In genomic region chr16:84461029-84461415, GRCh38 we compare ENCODE assay signal across 21 cellular contexts. TPM values are rescaled to one million over a fixed set of nuclear protein-coding genes. Genes with fewer than 3 reads are reported as not detected.
A peak's percentile ranks its signal among the peaks of the same experiment; 100 is the strongest.
DNase-seq lines count a peak whose midpoint lies in the region; ATAC-seq and TF ChIP-seq lines count a peak whose summit lies in the region.
"Had no signal": no experiment of that assay in that cellular context is flagged by ENCODE, and none has a peak within 500 bp of the region (broad histone marks: within the 10 kb centered on the region; RNA-seq: fewer than 3 reads in every experiment).

No MANE protein-coding gene starts in this region.

- no peak overlapping the region for H2BK5ac ChIP-seq in IMR-90 (ENCODE audit: low read depth, low read length, poor library complexity, severe bottlenecking)

- no peak overlapping the region for H3K9ac ChIP-seq in IMR-90 (ENCODE audit: low read depth, low read length)
- H3K9ac ChIP-seq: parathyroid adenoma had no signal

- H3K27ac ChIP-seq in IMR-90 (ENCODE audit: insufficient read depth, low read length) = no peak overlapping the region
- H3K27ac ChIP-seq: heart right ventricle, parathyroid adenoma, transverse colon, WERI-Rb-1 had no signal

- in situ Hi-C loops in IMR-90 (cut with MboI; ENCODE audit: low sequenced_read_pairs) = no loop called here

- peaks cover under 1% of the 10 kb centered on the region for H3K9me3 Mint-ChIP-seq in activated CD8-positive, alpha-beta T cell treated with anti-CD3 and anti-CD28 coated beads, Interleukin-2, amount 10 ng/mL, durations not matched to agents 7 days and 5 days (ENCODE audit: insufficient read depth)
- peaks cover 2% of the 10 kb centered on the region for H3K9me3 Mint-ChIP-seq in activated CD8-positive, alpha-beta T cell treated with anti-CD3 and anti-CD28 coated beads for 36 hours
- H3K9me3 Mint-ChIP-seq: activated naive CD8-positive, alpha-beta T cell treated with anti-CD3 and anti-CD28 coated beads for 36 hours had no signal

- WGBS in IMR-90 (ENCODE audit: extremely low coverage in 2 of 2, insufficient read length in 1 of 2), 2 experiments = no CpG with 5 or more reads among the region's 8 CpGs

- CTCF ChIA-PET in activated CD8-positive, alpha-beta T cell treated with anti-CD3 and anti-CD28 coated beads, Interleukin-2, amount 10 ng/mL, durations not matched to agents 7 days and 5 days (lab: Charles Lee) = interaction anchor here (1.0 kb wide), 1 partner anchor 23 kb away, joined by 3 read pairs; no protein-coding TSS in a partner anchor
- CTCF ChIA-PET in activated CD8-positive, alpha-beta T cell treated with anti-CD3 and anti-CD28 coated beads for 36 hours (lab: Charles Lee) = no interaction called here
- CTCF ChIA-PET in IMR-90 (lab: Yijun Ruan, JAX) = no interaction called here

- POLR2A ChIA-PET in activated CD8-positive, alpha-beta T cell treated with anti-CD3 and anti-CD28 coated beads, Interleukin-2, amount 10 ng/mL, durations not matched to agents 7 days and 5 days (lab: Charles Lee) = no interaction called here
- POLR2A ChIA-PET in activated CD8-positive, alpha-beta T cell treated with anti-CD3 and anti-CD28 coated beads for 36 hours (lab: Charles Lee) = no interaction called here
- POLR2A ChIA-PET in IMR-90 (lab: Charles Lee; ENCODE audit: unreplicated experiment) = no interaction called here

- H3K9me1 ChIP-seq in IMR-90 (ENCODE audit: insufficient read depth, low read length) = 0 out of 2 replicates have a peak, but pooled peaks cover 6% of the 10 kb centered on the region

- no peak overlapping the region for H3K4me3 ChIP-seq in IMR-90 (ENCODE audit: insufficient read depth, low read depth, low read length)
- H3K4me3 ChIP-seq: heart right ventricle, transverse colon had no signal

- peaks cover 32% of the 10 kb centered on the region for H3K36me3 ChIP-seq in IMR-90 (ENCODE audit: control insufficient read depth, insufficient read depth, low read length)
- H3K36me3 ChIP-seq: WERI-Rb-1 had no signal

- H3K4ac ChIP-seq in IMR-90 (ENCODE audit: low read depth, low read length) = no peak overlapping the region

- no TSS peak for BruUV-seq in IMR-90 (replicated peaks; lab: Mats Ljungman, UMichigan)

- H3K4me1 ChIP-seq in IMR-90 (ENCODE audit: control insufficient read depth, insufficient read depth, low read length) = no peaks in the 10 kb centered on the region
- H3K4me1 ChIP-seq: parathyroid adenoma, transverse colon had no signal

- dilution Hi-C loops in IMR-90 (cut with HindIII; ENCODE audit: low sequenced_read_pairs, unreplicated experiment) = no loop called here

- H3K9me3 ChIP-seq in IMR-90 (ENCODE audit: control insufficient read depth, insufficient read depth, low read length) = no peaks in the 10 kb centered on the region; the same call in 1 of the 2 replicates
- H3K9me3 ChIP-seq: transverse colon had no signal

- no peaks in the 10 kb centered on the region for H3K27me3 Mint-ChIP-seq in activated CD8-positive, alpha-beta T cell treated with anti-CD3 and anti-CD28 coated beads, Interleukin-2, amount 10 ng/mL, durations not matched to agents 7 days and 5 days (ENCODE audit: low read depth)
- H3K27me3 Mint-ChIP-seq in activated CD8-positive, alpha-beta T cell treated with anti-CD3 and anti-CD28 coated beads for 36 hours = no peaks in the 10 kb centered on the region
- H3K27me3 Mint-ChIP-seq: activated CD4-positive, alpha-beta T cell treated with anti-CD3 and anti-CD28 coated beads, Interleukin-2, amount 10 ng/mL, durations not matched to agents 24 days and 14 days; activated naive CD8-positive, alpha-beta T cell treated with anti-CD3 and anti-CD28 coated beads for 36 hours; naive B cell had no signal

- ATAC-seq in activated CD8-positive, alpha-beta T cell treated with anti-CD3 and anti-CD28 coated beads, Interleukin-2, amount 10 ng/mL, durations not matched to agents 7 days and 5 days = no peak
- no peak for ATAC-seq in activated CD8-positive, alpha-beta T cell treated with anti-CD3 and anti-CD28 coated beads for 36 hours
- ATAC-seq in IMR-90 (ENCODE audit: low read depth) (no peak), sciatic nerve (no peak)
- ATAC-seq: SK-N-SH treated with all-trans-retinoic acid at 6 μM for 48 hours had no signal

- H3K56ac ChIP-seq in IMR-90 (ENCODE audit: extremely low read depth, insufficient read depth, low read length) = no peak overlapping the region

- H2BK20ac ChIP-seq in IMR-90 (ENCODE audit: low read depth, low read length) = no peak overlapping the region

- H3K27ac Mint-ChIP-seq in activated CD8-positive, alpha-beta T cell treated with anti-CD3 and anti-CD28 coated beads, Interleukin-2, amount 10 ng/mL, durations not matched to agents 7 days and 5 days = peak overlapping the region; percentile 54
- H3K27ac Mint-ChIP-seq in activated CD8-positive, alpha-beta T cell treated with anti-CD3 and anti-CD28 coated beads for 36 hours = no peak overlapping the region
- H3K27ac Mint-ChIP-seq: activated naive CD8-positive, alpha-beta T cell treated with anti-CD3 and anti-CD28 coated beads for 36 hours; naive B cell had no signal

- no peak overlapping the region for H2AK5ac ChIP-seq in IMR-90 (ENCODE audit: low read depth, low read length)

- H2AFZ ChIP-seq in IMR-90 (replicated peaks; ENCODE audit: low read length, poor library complexity) = no peak overlapping the region
- H2AFZ ChIP-seq: parathyroid adenoma had no signal

- H3K14ac ChIP-seq in IMR-90 (replicated peaks; ENCODE audit: low read depth, low read length) = no peak overlapping the region

- peak overlapping the region; percentile 42 for H2AK9ac ChIP-seq in IMR-90 (replicated peaks; ENCODE audit: low read depth, low read length, poor library complexity)

- no peak overlapping the region for H3K18ac ChIP-seq in IMR-90 (ENCODE audit: low read depth, low read length)

- TF ChIP-seq RAD21 in IMR-90 (IDR thresholded peaks at IDR 0.05; ENCODE audit: low read length) = no peak

- no peak overlapping the region for H3K4me2 ChIP-seq in IMR-90 (ENCODE audit: low read depth, low read length)

- no peaks in the 10 kb centered on the region for H3K27me3 ChIP-seq in IMR-90 (ENCODE audit: control insufficient read depth, insufficient read depth, low read length)
- H3K27me3 ChIP-seq: heart right ventricle, transverse colon had no signal

- no peak for TF ChIP-seq POLR2A in IMR-90 (IDR thresholded peaks at IDR 0.05; ENCODE audit: low read depth, low read length)

- peaks cover 10 to 35% of the 10 kb centered on the region in 2 experiments for H3K79me1 ChIP-seq in IMR-90 (ENCODE audit: low read depth in 1 of 2, low read length in 2 of 2)

- no peak overlapping the region for H2BK120ac ChIP-seq in IMR-90 (ENCODE audit: low read depth, low read length)

- no peak overlapping the region for H4K91ac ChIP-seq in IMR-90 (ENCODE audit: insufficient read depth, low read depth, low read length)

- H3K36me3 Mint-ChIP-seq in activated CD8-positive, alpha-beta T cell treated with anti-CD3 and anti-CD28 coated beads, Interleukin-2, amount 10 ng/mL, durations not matched to agents 7 days and 5 days (ENCODE audit: low read depth) = peaks cover 51% of the 10 kb centered on the region
- peaks cover 3% of the 10 kb centered on the region for H3K36me3 Mint-ChIP-seq in activated CD8-positive, alpha-beta T cell treated with anti-CD3 and anti-CD28 coated beads for 36 hours (ENCODE audit: low read depth)

- no peak overlapping the region for H3K23ac ChIP-seq in IMR-90 (ENCODE audit: low read depth, low read length)

- no peak for TF ChIP-seq CTCF in activated CD8-positive, alpha-beta T cell treated with anti-CD3 and anti-CD28 coated beads for 36 hours (IDR thresholded peaks at IDR 0.05)
- TF ChIP-seq CTCF in IMR-90 (conservative IDR thresholded peaks at IDR 0.05; ENCODE audit: low read depth, low read length) = no peak

- DNase-seq in activated CD8-positive, alpha-beta T cell treated with anti-CD3 and anti-CD28 coated beads, Interleukin-2, amount 10 ng/mL, durations not matched to agents 7 days and 5 days = no peak
- DNase-seq in activated CD8-positive, alpha-beta T cell treated with anti-CD3 and anti-CD28 coated beads for 36 hours = no peak
- no peak for DNase-seq in IMR-90
- DNase-seq in islet precursor cell = peak; percentile 32
- DNase-seq in sciatic nerve (ENCODE audit: low spot score) = peak; percentile 37
- DNase-seq in NCI-H2081 (lab: John Stamatoyannopoulos, UW) = no peak
- no peak for DNase-seq in NCI-H226
- DNase-seq in NCI-H82 treated with DMSO at 0.1 percent for 48 hours (lab: John Stamatoyannopoulos, UW; ENCODE audit: unreplicated experiment) = no peak
- DNase-seq: activated CD4-positive, alpha-beta T cell treated with anti-CD3 and anti-CD28 coated beads, Interleukin-2, amount 10 ng/mL, durations not matched to agents 24 days and 14 days; activated naive CD8-positive, alpha-beta T cell treated with anti-CD3 and anti-CD28 coated beads for 36 hours; AML-193; cerebellar nuclear complex; heart right ventricle; left cardiac atrium; naive B cell; NCI-H1694 treated with DMSO at 0.1 percent for 48 hours; NCI-H526 treated with DMSO at 0.1 percent for 48 hours; transverse colon; WERI-Rb-1 had no signal

- intact Hi-C loops in activated CD8-positive, alpha-beta T cell treated with anti-CD3 and anti-CD28 coated beads for 36 hours (cut with micrococcal nuclease) = no loop called here
- intact Hi-C loops in IMR-90 (cut with micrococcal nuclease) (no loop called here), sciatic nerve (cut with DNase I) (no loop called here)

- peaks cover 5% of the 10 kb centered on the region for H3K4me1 Mint-ChIP-seq in activated CD8-positive, alpha-beta T cell treated with anti-CD3 and anti-CD28 coated beads, Interleukin-2, amount 10 ng/mL, durations not matched to agents 7 days and 5 days (ENCODE audit: low read depth)
- no peaks in the 10 kb centered on the region for H3K4me1 Mint-ChIP-seq in activated CD8-positive, alpha-beta T cell treated with anti-CD3 and anti-CD28 coated beads for 36 hours (ENCODE audit: low read depth)
- H3K4me1 Mint-ChIP-seq: activated CD4-positive, alpha-beta T cell treated with anti-CD3 and anti-CD28 coated beads, Interleukin-2, amount 10 ng/mL, durations not matched to agents 24 days and 14 days; activated naive CD8-positive, alpha-beta T cell treated with anti-CD3 and anti-CD28 coated beads for 36 hours; naive B cell had no signal

- no peak overlapping the region for H4K8ac ChIP-seq in IMR-90 (ENCODE audit: low read depth in 2 of 2, low read length in 2 of 2)

- no peak overlapping the region for H3K4me3 Mint-ChIP-seq in activated CD8-positive, alpha-beta T cell treated with anti-CD3 and anti-CD28 coated beads, Interleukin-2, amount 10 ng/mL, durations not matched to agents 7 days and 5 days
- H3K4me3 Mint-ChIP-seq in activated CD8-positive, alpha-beta T cell treated with anti-CD3 and anti-CD28 coated beads for 36 hours = no peak overlapping the region
- H3K4me3 Mint-ChIP-seq: activated CD4-positive, alpha-beta T cell treated with anti-CD3 and anti-CD28 coated beads, Interleukin-2, amount 10 ng/mL, durations not matched to agents 24 days and 14 days; activated naive CD8-positive, alpha-beta T cell treated with anti-CD3 and anti-CD28 coated beads for 36 hours; naive B cell had no signal

- no peaks in the 10 kb centered on the region for H4K20me1 ChIP-seq in IMR-90 (ENCODE audit: insufficient read depth, low read length)

- H2BK15ac ChIP-seq in IMR-90 (ENCODE audit: low read depth, low read length) = no peak overlapping the region

- H4K5ac ChIP-seq in IMR-90 (ENCODE audit: low read depth, low read length) = no peak overlapping the region

RNA-seq across cellular contexts. Expression of gene MEAK7, which starts 43.4 kb away (rescaled TPM):
- total RNA-seq in activated CD8-positive, alpha-beta T cell treated with anti-CD3 and anti-CD28 coated beads, Interleukin-2, amount 10 ng/mL, durations not matched to agents 7 days and 5 days = 10 to 100 TPM; 62.3 to 72.4 TPM
- 10 to 100 TPM; 21.1 to 22.4 TPM for total RNA-seq in activated CD8-positive, alpha-beta T cell treated with anti-CD3 and anti-CD28 coated beads for 36 hours
- total RNA-seq in IMR-90 (2012; rRNA removed) = 27.4 and 27.8 TPM in 2 replicates
- polyA plus RNA-seq in IMR-90 (2012; rRNA removed) = 36.0 and 39.0 TPM in 2 replicates
- polyA plus RNA-seq in IMR-90 (2012; cell fraction: cytosol; rRNA removed) = 25.1 and 29.9 TPM in 2 replicates
- polyA plus RNA-seq in IMR-90 (2012; cell fraction: nucleus; rRNA removed; ENCODE audit: low replicate concordance) = 31.0 and 35.1 TPM in 2 replicates
- total RNA-seq in sciatic nerve = 21.8 TPM

Comparison
In these comparisons a context has a peak if more than half of its experiments do, and no peak if none do; other contexts are left out.
1. DNase-seq: peak in islet precursor cell (single experiment) and sciatic nerve (single experiment); none in activated CD8-positive, alpha-beta T cell treated with anti-CD3 and anti-CD28 coated beads, Interleukin-2, amount 10 ng/mL, durations not matched to agents 7 days and 5 days (single experiment), activated CD8-positive, alpha-beta T cell treated with anti-CD3 and anti-CD28 coated beads for 36 hours (single experiment), IMR-90 (single experiment), NCI-H2081 (0 of 2), NCI-H226 (single experiment) and NCI-H82 treated with DMSO at 0.1 percent for 48 hours (single experiment).